In genomic region chr4:119744580-119744979, GRCh38 we compare ENCODE assay signal across 1 cellular context.
TF ChIP-seq lines count a peak whose summit lies in the region.

No MANE protein-coding gene starts in this region.

TF ChIP-seq in IMR-90, 13 proteins besides CTCF, POLR2A, EP300 and RAD21:
- no peak for TF ChIP-seq ELK1 (IDR thresholded peaks at IDR 0.05; ENCODE audit: borderline replicate concordance, low read depth, low read length)
- no peak for TF ChIP-seq SMC3 (IDR thresholded peaks at IDR 0.05; ENCODE audit: low read depth, low read length)
- TF ChIP-seq NFE2L2 (IDR thresholded peaks at IDR 0.05; ENCODE audit: low read depth, low read length): no peak
- no peak for TF ChIP-seq BHLHE40 (IDR thresholded peaks at IDR 0.05; ENCODE audit: low read depth, low read length)
- no peak for TF ChIP-seq RCOR1 (IDR thresholded peaks at IDR 0.05; ENCODE audit: insufficient replicate concordance, low read length)
- TF ChIP-seq MAFK (IDR thresholded peaks at IDR 0.05; ENCODE audit: low read depth, low read length): no peak
- TF ChIP-seq MAZ (IDR thresholded peaks at IDR 0.05; ENCODE audit: borderline replicate concordance, low read depth, low read length): no peak
- TF ChIP-seq CHD1 (IDR thresholded peaks at IDR 0.05; ENCODE audit: low read depth, low read length): no peak
- no peak for TF ChIP-seq RFX5 (IDR thresholded peaks at IDR 0.05; ENCODE audit: low read depth, low read length)
- no peak for TF ChIP-seq CEBPB (IDR thresholded peaks at IDR 0.05; ENCODE audit: low read depth, low read length)
